Comparison of ENCODE assay signal across 8 cellular contexts in genomic region chr4:82900016-82900334, GRCh38. TPM values are rescaled to one million over a fixed set of nuclear protein-coding genes. Genes with fewer than 3 reads are reported as not detected.
A peak's percentile ranks its signal among the peaks of the same experiment; 100 is the strongest.
DNase-seq lines count a peak whose midpoint lies in the region; ATAC-seq and TF ChIP-seq lines count a peak whose summit lies in the region.

No MANE protein-coding gene starts in this region.

- no peaks in the 10 kb centered on the region for H3K9me3 ChIP-seq in BLaER1 treated with 17β-estradiol and CSF1 and Interleukin-3, amounts not matched to agents 10 nM and 100 nM (replicated peaks in 1 of 11)
- H3K9me3 ChIP-seq in HUES64 (ENCODE audit: insufficient read depth, low read depth, low read length) (no peaks in the 10 kb centered on the region), vagina (no peaks in the 10 kb centered on the region)

- H3K27me3 Mint-ChIP-seq in activated CD8-positive, alpha-beta T cell treated with anti-CD3 and anti-CD28 coated beads, Interleukin-2, amount 10 ng/mL, durations not matched to agents 7 days and 5 days (ENCODE audit: low read depth): no peaks in the 10 kb centered on the region

- peaks cover 41% of the 10 kb centered on the region for H3K4me1 Mint-ChIP-seq in activated CD8-positive, alpha-beta T cell treated with anti-CD3 and anti-CD28 coated beads, Interleukin-2, amount 10 ng/mL, durations not matched to agents 7 days and 5 days (ENCODE audit: low read depth)

- CTCF ChIA-PET in activated CD8-positive, alpha-beta T cell treated with anti-CD3 and anti-CD28 coated beads, Interleukin-2, amount 10 ng/mL, durations not matched to agents 7 days and 5 days (lab: Charles Lee): interaction anchor here (0.8 to 3.1 kb wide), 17 partner anchors 9 to 471 kb away, joined by 3 to 48 read pairs (median 3); partner anchors contain the start of genes COPS4, COQ2, LIN54 and SEC31A

- peak overlapping the region; percentile 81 to 91 (median 88) for H3K9ac ChIP-seq in BLaER1 treated with 17β-estradiol and CSF1 and Interleukin-3, amounts not matched to agents 10 nM and 100 nM
- H3K9ac ChIP-seq in HUES64 (ENCODE audit: low read depth, low read length): peak overlapping the region; percentile 94

- DNase-seq in activated CD8-positive, alpha-beta T cell treated with anti-CD3 and anti-CD28 coated beads, Interleukin-2, amount 10 ng/mL, durations not matched to agents 7 days and 5 days: no peak
- DNase-seq in vagina (ENCODE audit: extremely low spot score in 2 of 2): no peak

- no peak overlapping the region for H3K4me3 Mint-ChIP-seq in activated CD8-positive, alpha-beta T cell treated with anti-CD3 and anti-CD28 coated beads, Interleukin-2, amount 10 ng/mL, durations not matched to agents 7 days and 5 days

- H3K27me3 ChIP-seq in BLaER1 treated with 17β-estradiol and CSF1 and Interleukin-3, amounts not matched to agents 10 nM and 100 nM: no peaks in the 10 kb centered on the region
- H3K27me3 ChIP-seq in HUES64 (ENCODE audit: insufficient read depth, low read length) (no peaks in the 10 kb centered on the region), layer of hippocampus (ENCODE audit: control insufficient read depth, insufficient read depth, low read length) (no peaks in the 10 kb centered on the region), vagina (no peaks in the 10 kb centered on the region)

- H3K4me2 ChIP-seq in BLaER1 treated with 17β-estradiol and CSF1 and Interleukin-3, amounts not matched to agents 10 nM and 100 nM: peak overlapping the region; percentile 74 to 97 (median 87)

- H3K27ac Mint-ChIP-seq in activated CD8-positive, alpha-beta T cell treated with anti-CD3 and anti-CD28 coated beads, Interleukin-2, amount 10 ng/mL, durations not matched to agents 7 days and 5 days: no peak overlapping the region

- H3K36me3 ChIP-seq in BLaER1 treated with 17β-estradiol and CSF1 and Interleukin-3, amounts not matched to agents 10 nM and 100 nM: peaks cover 24 to 31% (median 28%) of the 10 kb centered on the region in 11 experiments; a peak in 21 of 22 replicates
- H3K36me3 ChIP-seq in HUES64 (ENCODE audit: insufficient read depth, low read length): peaks cover 52% of the 10 kb centered on the region
- H3K36me3 ChIP-seq in vagina: peaks cover 0 to 3% of the 10 kb centered on the region in 2 donors

- POLR2A ChIA-PET in activated CD8-positive, alpha-beta T cell treated with anti-CD3 and anti-CD28 coated beads, Interleukin-2, amount 10 ng/mL, durations not matched to agents 7 days and 5 days (lab: Charles Lee): interaction anchor here (0.7 to 2.6 kb wide), 12 partner anchors 10 to 471 kb away, joined by 3 to 26 read pairs (median 4); partner anchors contain the start of genes COPS4, LIN54 and SEC31A

- peaks cover 14% of the 10 kb centered on the region for H3K36me3 Mint-ChIP-seq in activated CD8-positive, alpha-beta T cell treated with anti-CD3 and anti-CD28 coated beads, Interleukin-2, amount 10 ng/mL, durations not matched to agents 7 days and 5 days (ENCODE audit: low read depth)

- peak overlapping the region; percentile 65 to 83 (median 74) for H3K4me3 ChIP-seq in BLaER1 treated with 17β-estradiol and CSF1 and Interleukin-3, amounts not matched to agents 10 nM and 100 nM
- H3K4me3 ChIP-seq in HUES64 (ENCODE audit: low read length) (peak overlapping the region; percentile 93), vagina (peak overlapping the region; percentile 60 to 76)

- TF ChIP-seq POLR2A in vagina (IDR thresholded peaks at IDR 0.05): no peak

- intact Hi-C loops in vagina (cut with DNase I): loop anchor here (2.0 to 5.0 kb wide), 2 partner anchors 23 to 112 kb away; partner anchors contain the start of gene LIN54

- H3K4me1 ChIP-seq in BLaER1 treated with 17β-estradiol and CSF1 and Interleukin-3, amounts not matched to agents 10 nM and 100 nM: peaks cover 22 to 53% (median 38%) of the 10 kb centered on the region in 10 experiments
- peaks cover 7% of the 10 kb centered on the region; the same call in 1 of the 2 replicates for H3K4me1 ChIP-seq in HUES64 (ENCODE audit: insufficient read depth, low read length)
- H3K4me1 ChIP-seq in vagina: peaks cover 45% of the 10 kb centered on the region

- peak; percentile 8 for ATAC-seq in GM19438 (IDR thresholded peaks at IDR 0.05; ENCODE audit: low read depth, unreplicated experiment)
- peak; percentile 12 for ATAC-seq in activated CD8-positive, alpha-beta T cell treated with anti-CD3 and anti-CD28 coated beads, Interleukin-2, amount 10 ng/mL, durations not matched to agents 7 days and 5 days
- no peak for ATAC-seq in GM19324 (IDR thresholded peaks at IDR 0.05; ENCODE audit: low FRiP score, unreplicated experiment)
- no peak for ATAC-seq in HG03108 (IDR thresholded peaks at IDR 0.05; ENCODE audit: unreplicated experiment)

- H3K27ac ChIP-seq in BLaER1 treated with 17β-estradiol and CSF1 and Interleukin-3, amounts not matched to agents 10 nM and 100 nM: peak overlapping the region; percentile 85 to 95 (median 92)
- peak overlapping the region; percentile 98 for H3K27ac ChIP-seq in HUES64 (ENCODE audit: low read depth, low read length)
- H3K27ac ChIP-seq in layer of hippocampus (ENCODE audit: low read depth, low read length): peak overlapping the region; percentile 98
- H3K27ac ChIP-seq in vagina: peak overlapping the region; percentile 98

- under 1% methylated on average over 10 of the region's 10 CpGs for WGBS in HUES64

- H3K9me3 Mint-ChIP-seq in activated CD8-positive, alpha-beta T cell treated with anti-CD3 and anti-CD28 coated beads, Interleukin-2, amount 10 ng/mL, durations not matched to agents 7 days and 5 days (ENCODE audit: insufficient read depth): no peaks in the 10 kb centered on the region

- H4K20me1 ChIP-seq in BLaER1 treated with 17β-estradiol and CSF1 and Interleukin-3, amounts not matched to agents 10 nM and 100 nM: peaks cover 9 to 45% (median 37%) of the 10 kb centered on the region in 11 experiments; a peak in 19 of 22 replicates

- no peak for TF ChIP-seq CTCF in vagina (IDR thresholded peaks at IDR 0.05)

RNA-seq across cellular contexts. Expression of gene THAP9, which starts 0.6 kb away (rescaled TPM):
- 12.6 TPM for polyA plus RNA-seq in HUES64 (2013, experiment 1 of 2)
- polyA plus RNA-seq in HUES64 (2013, experiment 2 of 2): 12.2 TPM
- total RNA-seq in activated CD8-positive, alpha-beta T cell treated with anti-CD3 and anti-CD28 coated beads, Interleukin-2, amount 10 ng/mL, durations not matched to agents 7 days and 5 days: 1 to 10 TPM; 3.1 to 3.3 TPM
- total RNA-seq in vagina: 4.2 TPM

RNA-seq across cellular contexts. Expression of gene SEC31A, which starts 9.0 kb away (rescaled TPM):
- polyA plus RNA-seq in HUES64 (2013, experiment 1 of 2): 86.6 TPM
- polyA plus RNA-seq in HUES64 (2013, experiment 2 of 2): 92.7 TPM
- total RNA-seq in activated CD8-positive, alpha-beta T cell treated with anti-CD3 and anti-CD28 coated beads, Interleukin-2, amount 10 ng/mL, durations not matched to agents 7 days and 5 days: 100 to 1,000 TPM; 111 to 113 TPM
- total RNA-seq in vagina: 133 TPM

Comparison
In these comparisons a context has a peak if more than half of its experiments do, and no peak if none do; other contexts are left out.
1. ATAC-seq: peak in GM19438 (single experiment) and activated CD8-positive, alpha-beta T cell treated with anti-CD3 and anti-CD28 coated beads, Interleukin-2, amount 10 ng/mL, durations not matched to agents 7 days and 5 days (single experiment); none in GM19324 (single experiment) and HG03108 (single experiment).
2. Peak in every context shown above with its lines, with median percentiles within 50 percentile points of each other: H3K27ac ChIP-seq and H3K4me3 ChIP-seq.